ENCODE assay signal across 11 cellular contexts in genomic region chr6:151071295-151071694, GRCh38.
DNase-seq lines count a peak whose midpoint lies in the region; ATAC-seq and TF ChIP-seq lines count a peak whose summit lies in the region.
"Had no signal": no experiment of that assay in that cellular context is flagged by ENCODE, and none has a peak within 500 bp of the region (broad histone marks: within the 10 kb centered on the region; RNA-seq: fewer than 3 reads in every experiment).

No MANE protein-coding gene starts in this region.

- peak overlapping the region; percentile 77 for H3K4me2 ChIP-seq in skeletal muscle satellite cell (ENCODE audit: low read length)

- no peak for TF ChIP-seq CTCF in astrocyte of the spinal cord (IDR thresholded peaks at IDR 0.05; ENCODE audit: low read depth, low read length)

- DNase-seq in GM04504 (ENCODE audit: low read depth) (peak; percentile 76), astrocyte of the spinal cord (ENCODE audit: low read depth, low spot score) (peak; percentile 88), hepatic stellate cell (ENCODE audit: low spot score) (peak; percentile 60), SK-N-DZ (ENCODE audit: low spot score) (no peak), NCI-H187 (lab: John Stamatoyannopoulos, UW) (no peak)
- DNase-seq in activated naive CD4-positive, alpha-beta T cell treated with anti-CD3 and anti-CD28 coated beads, Interleukin-2, amount 50 U/mL, for 16 hours, result no peak
- DNase-seq: activated CD4-positive, alpha-beta T cell treated with anti-CD3 and anti-CD28 coated beads for 48 hours; DMS79; Kasumi-1 had no signal

- H3K9me3 ChIP-seq in skeletal muscle satellite cell (replicated peaks; ENCODE audit: low read length), result no peaks in the 10 kb centered on the region

- H3K36me3 ChIP-seq in skeletal muscle satellite cell (ENCODE audit: insufficient read depth, low read length), result no peaks in the 10 kb centered on the region

- H3K4me3 ChIP-seq in astrocyte of the spinal cord (ENCODE audit: low read depth, low read length) (no peak overlapping the region), skeletal muscle satellite cell (ENCODE audit: low read length) (peak overlapping the region; percentile 43)

- H3K27me3 ChIP-seq in skeletal muscle satellite cell (ENCODE audit: control insufficient read depth, insufficient read depth, low read length), result no peaks in the 10 kb centered on the region

- no peak for ATAC-seq in HG02610 (IDR thresholded peaks at IDR 0.05; ENCODE audit: unreplicated experiment)

- in situ Hi-C loops in astrocyte of the spinal cord (cut with HindIII; ENCODE audit: low sequenced_read_pairs), result no loop called here

- peaks cover 57% of the 10 kb centered on the region for H3K4me1 ChIP-seq in skeletal muscle satellite cell (ENCODE audit: control insufficient read depth, insufficient read depth, low read length)

- peak overlapping the region; percentile 88 for H3K9ac ChIP-seq in skeletal muscle satellite cell (ENCODE audit: low read depth, low read length)

Comparison
In these comparisons a context has a peak if more than half of its experiments do, and no peak if none do; other contexts are left out.
1. DNase-seq: peak in GM04504 (single experiment), astrocyte of the spinal cord (single experiment) and hepatic stellate cell (single experiment); none in activated naive CD4-positive, alpha-beta T cell treated with anti-CD3 and anti-CD28 coated beads, Interleukin-2, amount 50 U/mL, for 16 hours (single experiment), SK-N-DZ (single experiment) and NCI-H187 (0 of 2).